19 cellular contexts compared by ENCODE assay signal in the genomic region with DNA sequence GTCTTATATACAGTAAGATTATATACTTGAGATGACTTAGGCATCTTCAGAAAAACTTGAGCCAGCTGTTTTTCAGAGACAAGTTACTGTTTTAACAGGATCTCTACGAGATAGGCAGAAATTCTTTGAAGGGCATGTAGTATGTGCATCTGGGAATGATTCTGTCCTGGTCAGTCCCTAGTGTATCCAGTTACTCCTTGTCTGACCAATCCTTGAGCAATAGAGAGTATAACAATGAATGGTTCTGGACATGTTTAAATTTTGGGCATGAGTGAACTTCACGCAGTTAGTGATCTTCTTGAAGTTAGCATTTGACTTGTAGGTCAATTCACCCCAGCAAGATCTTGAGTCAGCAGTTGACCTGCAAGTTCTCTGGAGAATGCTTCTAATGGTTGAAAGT.
A peak's percentile ranks its signal among the peaks of the same experiment; 100 is the strongest.
DNase-seq lines count a peak whose midpoint lies in the region; ATAC-seq lines count a peak whose summit lies in the region.
"Had no signal": no experiment of that assay in that cellular context is flagged by ENCODE, and none has a peak within 500 bp of the region (broad histone marks: within the 10 kb centered on the region; RNA-seq: fewer than 3 reads in every experiment).

No MANE protein-coding gene starts in this region.

- no peaks in the 10 kb centered on the region for H3K36me3 ChIP-seq in adipocyte (ENCODE audit: control insufficient read depth, insufficient read depth, low read length, severe bottlenecking)
- H3K36me3 ChIP-seq: BLaER1, HAP-1 had no signal

- no peaks in the 10 kb centered on the region for H3K9me3 ChIP-seq in adipocyte (ENCODE audit: control insufficient read depth, low read length)
- H3K9me3 ChIP-seq: Caco-2, HAP-1 had no signal

- DNase-seq in adipocyte (ENCODE audit: low read depth) (peak; percentile 21), fibroblast of gingiva (ENCODE audit: low read depth) (peak; percentile 66), fibroblast of the conjunctiva (ENCODE audit: low read depth) (peak; percentile 4), NAMALWA (ENCODE audit: low spot score) (no peak)
- DNase-seq in central memory CD4-positive, alpha-beta T cell, result no peak
- DNase-seq: Caco-2; CD4-positive, CD25-positive, alpha-beta regulatory T cell; CD8-positive, alpha-beta T cell; DMS 273 treated with DMSO at 0.1 percent for 48 hours; DMS79; EL; GDM1; GOT3; HFFc6 had no signal

- no peaks in the 10 kb centered on the region for H3K4me1 ChIP-seq in adipocyte (ENCODE audit: control insufficient read depth, insufficient read depth, low read length)
- H3K4me1 ChIP-seq: BLaER1, Caco-2, HAP-1 had no signal

- H3K9ac ChIP-seq in adipocyte (ENCODE audit: low read length), result no peak overlapping the region
- H3K9ac ChIP-seq: BLaER1 had no signal

- ATAC-seq in GM21737 (IDR thresholded peaks at IDR 0.05; ENCODE audit: unreplicated experiment) (no peak), HG02798 (IDR thresholded peaks at IDR 0.05; ENCODE audit: poor library complexity, unreplicated experiment) (no peak)
- ATAC-seq: CD8-positive, alpha-beta T cell; GM12878 had no signal

- H3K4me3 ChIP-seq in adipocyte (ENCODE audit: low read length), result no peak overlapping the region
- H3K4me3 ChIP-seq: BLaER1, GM12878, HAP-1 had no signal

- H3K27me3 ChIP-seq in adipocyte (replicated peaks; ENCODE audit: control insufficient read depth, insufficient read depth, low read length), result no peaks in the 10 kb centered on the region
- H3K27me3 ChIP-seq: BLaER1 had no signal

Comparison
In these comparisons a context has a peak if more than half of its experiments do, and no peak if none do; other contexts are left out.
1. DNase-seq: peak in adipocyte (single experiment), fibroblast of gingiva (single experiment) and fibroblast of the conjunctiva (single experiment); none in central memory CD4-positive, alpha-beta T cell (single experiment) and NAMALWA (single experiment).